In the genomic region with DNA sequence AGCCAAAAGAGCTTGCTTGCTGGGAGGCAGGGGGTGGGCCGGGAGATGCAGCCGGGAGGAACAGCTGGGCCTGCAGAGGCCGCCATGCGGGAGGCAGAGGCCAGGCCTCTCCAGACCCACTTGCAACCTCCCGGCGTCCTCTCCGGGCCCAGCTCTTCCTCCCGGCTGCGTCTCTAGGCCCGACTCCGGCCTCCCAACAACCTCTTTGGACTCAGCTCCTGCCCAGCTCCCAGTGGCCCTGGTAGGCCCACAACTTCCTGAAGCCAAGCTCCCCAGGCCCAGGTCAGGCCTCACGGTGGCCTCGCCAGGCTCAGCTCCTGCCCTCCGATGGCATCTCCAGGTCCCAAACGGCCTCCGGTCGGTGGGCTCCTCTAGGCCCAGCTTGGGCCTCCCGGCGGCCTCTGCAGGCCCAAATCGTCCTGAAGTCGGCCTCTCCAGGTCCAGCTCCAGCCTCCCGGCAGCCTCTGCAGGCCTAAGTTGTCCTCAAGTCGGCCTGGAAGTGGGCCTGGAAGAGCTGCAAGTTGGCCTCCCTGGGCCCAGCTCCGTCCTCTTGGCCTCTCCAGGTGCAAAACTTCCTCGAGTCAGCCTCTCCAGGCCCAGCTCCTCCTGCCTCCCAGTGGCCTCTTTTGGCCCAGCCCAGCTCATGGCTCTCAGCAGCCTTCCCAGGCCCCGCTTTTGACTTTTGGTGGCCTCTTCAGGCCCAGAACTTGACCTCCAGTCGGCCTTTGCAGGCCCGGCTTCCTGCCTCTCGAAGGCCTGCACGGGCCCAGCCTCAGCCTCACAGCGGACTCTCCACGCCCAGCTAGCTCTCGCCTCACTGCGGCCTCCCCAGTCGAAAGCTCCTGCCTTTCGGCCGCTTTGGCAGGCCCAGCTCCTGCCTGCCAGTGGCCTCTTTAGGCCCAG, we compare ENCODE assay signal across 14 cellular contexts. TPM values are rescaled to one million over a fixed set of nuclear protein-coding genes. Genes with fewer than 3 reads are reported as not detected.
DNase-seq lines count a peak whose midpoint lies in the region; ATAC-seq and TF ChIP-seq lines count a peak whose summit lies in the region.
"Not testable (repeated sequence)": the region's sequence is repeated elsewhere in the genome, so short reads cannot be mapped to it uniquely, and the experiment has no call there.
"Had no signal": no experiment of that assay in that cellular context is flagged by ENCODE, and none has a peak within 500 bp of the region (broad histone marks: within the 10 kb centered on the region; RNA-seq: fewer than 3 reads in every experiment).

No MANE protein-coding gene starts in this region.

- H3K9me3 Mint-ChIP-seq in neural crest cell, result not testable (repeated sequence)

- not testable (repeated sequence) for H3K4me3 ChIP-seq in heart left ventricle, left ventricle myocardium inferior

- not testable (repeated sequence) for H3K9me3 ChIP-seq in heart left ventricle; left ventricle myocardium inferior (replicated peaks)

- ATAC-seq in Right ventricle myocardium superior (ENCODE audit: poor library complexity); heart left ventricle: not testable (repeated sequence)

- DNase-seq in Right ventricle myocardium superior (peak; percentile 46), heart left ventricle (peak; percentile 17 to 76 (median 33)), left ventricle myocardium inferior (peak; percentile 27), islet precursor cell (peak; percentile 30)
- not testable (repeated sequence) for DNase-seq in neural crest cell (ENCODE audit: low read depth, low spot score)

- not testable (repeated sequence) for H3K4me1 Mint-ChIP-seq in neural crest cell

- peak overlapping the region in 4 of 12 donors; percentile 18 to 43 (median 32) for H3K27ac ChIP-seq in heart left ventricle
- peak overlapping the region; percentile 62 for H3K27ac ChIP-seq in left ventricle myocardium inferior (replicated peaks)

- not testable (repeated sequence) for H3K36me3 ChIP-seq in heart left ventricle, left ventricle myocardium inferior

- 85 to 95% (median 90%) methylated on average over 34 to 37 of the region's 37 CpGs for WGBS in heart left ventricle, 4 donors

- H3K4me3 Mint-ChIP-seq in neural crest cell, result not testable (repeated sequence)

- H3K27me3 Mint-ChIP-seq in neural crest cell (ENCODE audit: low read depth), result not testable (repeated sequence)

- intact Hi-C loops in Right ventricle myocardium superior (cut with DNase I); heart left ventricle (cut with DNase I); left ventricle myocardium inferior (cut with micrococcal nuclease): not testable (repeated sequence)

- not testable (repeated sequence) for H3K27me3 ChIP-seq in heart left ventricle; left ventricle myocardium inferior (ENCODE audit: low read depth)

- H3K4me1 ChIP-seq in heart left ventricle, left ventricle myocardium inferior: not testable (repeated sequence)

- H3K36me3 Mint-ChIP-seq in neural crest cell (ENCODE audit: low read depth), result not testable (repeated sequence)

- TF ChIP-seq CTCF in heart left ventricle (IDR thresholded peaks at IDR 0.05); left ventricle myocardium inferior (IDR thresholded peaks at IDR 0.05; ENCODE audit: borderline replicate concordance); neural crest cell (conservative IDR thresholded peaks at IDR 0.05): not testable (repeated sequence)

- peak overlapping the region; percentile 81 for H3K27ac Mint-ChIP-seq in neural crest cell (ENCODE audit: unreplicated experiment)

- TF ChIP-seq POLR2A in heart left ventricle (IDR thresholded peaks at IDR 0.05), result not testable (repeated sequence)

RNA-seq across cellular contexts. Expression of a gene that starts 58.4 kb away (rescaled TPM):
- not detected for total RNA-seq in Right ventricle myocardium superior
- total RNA-seq in heart left ventricle, result not detected
- polyA plus RNA-seq in heart left ventricle, result not detected
- total RNA-seq in left ventricle myocardium inferior, result not detected
- not detected in 2 replicates for total RNA-seq in neural crest cell
- total RNA-seq: A673; CD4-positive, alpha-beta memory T cell; CD4-positive, CD25-positive, alpha-beta regulatory T cell; CD8-positive, alpha-beta memory T cell; Daoy; G401; GM12878 had no signal
- polyA plus RNA-seq: AG04450; CD14-positive monocyte; CD4-positive, alpha-beta memory T cell; CD4-positive, CD25-positive, alpha-beta regulatory T cell; CD8-positive, alpha-beta memory T cell had no signal
